ENCODE assay signal across 18 cellular contexts in genomic region chr2:238422285-238422684, GRCh38. TPM values are rescaled to one million over a fixed set of nuclear protein-coding genes. Genes with fewer than 3 reads are reported as not detected.
DNase-seq lines count a peak whose midpoint lies in the region; ATAC-seq and TF ChIP-seq lines count a peak whose summit lies in the region.
"Had no signal": no experiment of that assay in that cellular context is flagged by ENCODE, and none has a peak within 500 bp of the region (broad histone marks: within the 10 kb centered on the region; RNA-seq: fewer than 3 reads in every experiment).

No MANE protein-coding gene starts in this region.

- no peak for DNase-seq in activated CD8-positive, alpha-beta T cell treated with anti-CD3 and anti-CD28 coated beads, Interleukin-2, amount 10 ng/mL, durations not matched to agents 7 days and 5 days
- no peak for DNase-seq in activated CD8-positive, alpha-beta T cell treated with anti-CD3 and anti-CD28 coated beads for 36 hours
- DNase-seq in WTC11 (ENCODE audit: low spot score) (no peak), globus pallidus (ENCODE audit: low spot score) (no peak)
- DNase-seq: CD4-positive, alpha-beta memory T cell; DMS79 treated with DMSO at 0.1 percent for 48 hours; KG1; NCI-H1417 treated with DMSO at 0.1 percent for 48 hours; NCI-H2029 treated with DMSO at 0.1 percent for 48 hours; NCI-H2171 treated with DMSO at 0.1 percent for 48 hours; NCI-H748 treated with DMSO at 0.1 percent for 48 hours; PC-3 had no signal

- peaks cover 17% of the 10 kb centered on the region for H3K4me1 Mint-ChIP-seq in activated CD8-positive, alpha-beta T cell treated with anti-CD3 and anti-CD28 coated beads, Interleukin-2, amount 10 ng/mL, durations not matched to agents 7 days and 5 days (ENCODE audit: low read depth)
- peaks cover 4% of the 10 kb centered on the region for H3K4me1 Mint-ChIP-seq in activated CD8-positive, alpha-beta T cell treated with anti-CD3 and anti-CD28 coated beads for 36 hours (ENCODE audit: low read depth)
- peaks cover 30% of the 10 kb centered on the region for H3K4me1 Mint-ChIP-seq in WTC11
- peaks cover 61% of the 10 kb centered on the region for H3K4me1 Mint-ChIP-seq in nephron

- intact Hi-C loops in activated CD8-positive, alpha-beta T cell treated with anti-CD3 and anti-CD28 coated beads for 36 hours (cut with micrococcal nuclease) = loop anchor here (10.0 kb wide), 1 partner anchor 47 kb away; no protein-coding TSS in a partner anchor

- CTCF ChIA-PET in activated CD8-positive, alpha-beta T cell treated with anti-CD3 and anti-CD28 coated beads, Interleukin-2, amount 10 ng/mL, durations not matched to agents 7 days and 5 days (lab: Charles Lee) = no interaction called here
- CTCF ChIA-PET in activated CD8-positive, alpha-beta T cell treated with anti-CD3 and anti-CD28 coated beads for 36 hours (lab: Charles Lee) = no interaction called here
- CTCF ChIA-PET in WTC11 (lab: Charles Lee) = interaction anchor here (2.0 kb wide), 1 partner anchor 54 kb away, joined by 10 read pairs; no protein-coding TSS in a partner anchor

- no peak for ATAC-seq in activated CD8-positive, alpha-beta T cell treated with anti-CD3 and anti-CD28 coated beads, Interleukin-2, amount 10 ng/mL, durations not matched to agents 7 days and 5 days
- no peak for ATAC-seq in activated CD8-positive, alpha-beta T cell treated with anti-CD3 and anti-CD28 coated beads for 36 hours
- ATAC-seq in WTC11 (no peak), GM18511 (IDR thresholded peaks at IDR 0.05; ENCODE audit: unreplicated experiment) (no peak), GM19351 (IDR thresholded peaks at IDR 0.05; ENCODE audit: unreplicated experiment) (no peak), HG02588 (IDR thresholded peaks at IDR 0.05; ENCODE audit: unreplicated experiment) (no peak)
- ATAC-seq: PC-3 had no signal

- H3K27ac Mint-ChIP-seq in activated CD8-positive, alpha-beta T cell treated with anti-CD3 and anti-CD28 coated beads, Interleukin-2, amount 10 ng/mL, durations not matched to agents 7 days and 5 days = peak overlapping the region; percentile 39
- H3K27ac Mint-ChIP-seq in activated CD8-positive, alpha-beta T cell treated with anti-CD3 and anti-CD28 coated beads for 36 hours = no peak overlapping the region
- 0 out of 2 replicates have a peak overlapping the region, but pooled peaks have one; percentile 40 for H3K27ac Mint-ChIP-seq in WTC11
- H3K27ac Mint-ChIP-seq in nephron = peak overlapping the region in 2 of 3 experiments; percentile 92 to 95
- H3K27ac Mint-ChIP-seq: B cell; CD4-positive, alpha-beta memory T cell; GM23338 had no signal

- POLR2A ChIA-PET in activated CD8-positive, alpha-beta T cell treated with anti-CD3 and anti-CD28 coated beads, Interleukin-2, amount 10 ng/mL, durations not matched to agents 7 days and 5 days (lab: Charles Lee) = no interaction called here
- POLR2A ChIA-PET in activated CD8-positive, alpha-beta T cell treated with anti-CD3 and anti-CD28 coated beads for 36 hours (lab: Charles Lee) = no interaction called here
- POLR2A ChIA-PET in WTC11 (lab: Charles Lee) = no interaction called here

- H3K9me3 Mint-ChIP-seq in activated CD8-positive, alpha-beta T cell treated with anti-CD3 and anti-CD28 coated beads, Interleukin-2, amount 10 ng/mL, durations not matched to agents 7 days and 5 days (ENCODE audit: insufficient read depth) = no peaks in the 10 kb centered on the region
- no peaks in the 10 kb centered on the region for H3K9me3 Mint-ChIP-seq in activated CD8-positive, alpha-beta T cell treated with anti-CD3 and anti-CD28 coated beads for 36 hours
- H3K9me3 Mint-ChIP-seq in WTC11 (no peaks in the 10 kb centered on the region), nephron (no peaks in the 10 kb centered on the region)

- peaks cover under 1% of the 10 kb centered on the region for H3K36me3 Mint-ChIP-seq in activated CD8-positive, alpha-beta T cell treated with anti-CD3 and anti-CD28 coated beads, Interleukin-2, amount 10 ng/mL, durations not matched to agents 7 days and 5 days (ENCODE audit: low read depth)
- H3K36me3 Mint-ChIP-seq in activated CD8-positive, alpha-beta T cell treated with anti-CD3 and anti-CD28 coated beads for 36 hours (ENCODE audit: low read depth) = no peaks in the 10 kb centered on the region
- H3K36me3 Mint-ChIP-seq in WTC11 (no peaks in the 10 kb centered on the region), nephron (ENCODE audit: low read depth) (no peaks in the 10 kb centered on the region)

- no peak overlapping the region for H3K4me3 Mint-ChIP-seq in activated CD8-positive, alpha-beta T cell treated with anti-CD3 and anti-CD28 coated beads, Interleukin-2, amount 10 ng/mL, durations not matched to agents 7 days and 5 days
- no peak overlapping the region for H3K4me3 Mint-ChIP-seq in activated CD8-positive, alpha-beta T cell treated with anti-CD3 and anti-CD28 coated beads for 36 hours
- H3K4me3 Mint-ChIP-seq in WTC11 = no peak overlapping the region
- peak overlapping the region in 2 of 3 experiments; percentile 19 to 44 for H3K4me3 Mint-ChIP-seq in nephron
- H3K4me3 Mint-ChIP-seq: B cell, GM23338 had no signal

- no peaks in the 10 kb centered on the region for H3K27me3 Mint-ChIP-seq in activated CD8-positive, alpha-beta T cell treated with anti-CD3 and anti-CD28 coated beads, Interleukin-2, amount 10 ng/mL, durations not matched to agents 7 days and 5 days (ENCODE audit: low read depth)
- no peaks in the 10 kb centered on the region for H3K27me3 Mint-ChIP-seq in activated CD8-positive, alpha-beta T cell treated with anti-CD3 and anti-CD28 coated beads for 36 hours
- H3K27me3 Mint-ChIP-seq in WTC11 (ENCODE audit: low read depth) (no peaks in the 10 kb centered on the region), nephron (ENCODE audit: low read depth) (no peaks in the 10 kb centered on the region)
- H3K27me3 Mint-ChIP-seq: B cell; CD4-positive, alpha-beta memory T cell had no signal

- no peak for TF ChIP-seq CTCF in activated CD8-positive, alpha-beta T cell treated with anti-CD3 and anti-CD28 coated beads for 36 hours (IDR thresholded peaks at IDR 0.05)
- no peak for TF ChIP-seq CTCF in WTC11 (IDR thresholded peaks at IDR 0.05)
- no peak for TF ChIP-seq CTCF in nephron (IDR thresholded peaks at IDR 0.05; ENCODE audit: unreplicated experiment in 3 of 3)

TF ChIP-seq in WTC11, 78 proteins besides CTCF, POLR2A, EP300 and RAD21:
- TF ChIP-seq EMX1 (CRISPR knock-in tag; IDR thresholded peaks at IDR 0.05) (no peak), ZNF416 (CRISPR knock-in tag; IDR thresholded peaks at IDR 0.05) (no peak), ZNF396 (CRISPR knock-in tag; IDR thresholded peaks at IDR 0.05; ENCODE audit: borderline replicate concordance) (no peak), NR1H2 (CRISPR knock-in tag; IDR thresholded peaks at IDR 0.05) (no peak), GABPB1 (CRISPR knock-in tag; IDR thresholded peaks at IDR 0.05) (no peak), IRF2 (CRISPR knock-in tag; IDR thresholded peaks at IDR 0.05; ENCODE audit: borderline replicate concordance, low read depth) (no peak), SMAD3 (CRISPR knock-in tag; IDR thresholded peaks at IDR 0.05; ENCODE audit: borderline replicate concordance) (no peak), NR2C2 (CRISPR knock-in tag; IDR thresholded peaks at IDR 0.05) (no peak), MLX (CRISPR knock-in tag; IDR thresholded peaks at IDR 0.05) (no peak)
- TF ChIP-seq, protein P1, sequence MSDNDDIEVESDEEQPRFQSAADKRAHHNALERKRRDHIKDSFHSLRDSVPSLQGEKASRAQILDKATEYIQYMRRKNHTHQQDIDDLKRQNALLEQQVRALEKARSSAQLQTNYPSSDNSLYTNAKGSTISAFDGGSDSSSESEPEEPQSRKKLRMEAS (CRISPR knock-in tag; IDR thresholded peaks at IDR 0.05) = no peak
- TF ChIP-seq, protein P2, sequence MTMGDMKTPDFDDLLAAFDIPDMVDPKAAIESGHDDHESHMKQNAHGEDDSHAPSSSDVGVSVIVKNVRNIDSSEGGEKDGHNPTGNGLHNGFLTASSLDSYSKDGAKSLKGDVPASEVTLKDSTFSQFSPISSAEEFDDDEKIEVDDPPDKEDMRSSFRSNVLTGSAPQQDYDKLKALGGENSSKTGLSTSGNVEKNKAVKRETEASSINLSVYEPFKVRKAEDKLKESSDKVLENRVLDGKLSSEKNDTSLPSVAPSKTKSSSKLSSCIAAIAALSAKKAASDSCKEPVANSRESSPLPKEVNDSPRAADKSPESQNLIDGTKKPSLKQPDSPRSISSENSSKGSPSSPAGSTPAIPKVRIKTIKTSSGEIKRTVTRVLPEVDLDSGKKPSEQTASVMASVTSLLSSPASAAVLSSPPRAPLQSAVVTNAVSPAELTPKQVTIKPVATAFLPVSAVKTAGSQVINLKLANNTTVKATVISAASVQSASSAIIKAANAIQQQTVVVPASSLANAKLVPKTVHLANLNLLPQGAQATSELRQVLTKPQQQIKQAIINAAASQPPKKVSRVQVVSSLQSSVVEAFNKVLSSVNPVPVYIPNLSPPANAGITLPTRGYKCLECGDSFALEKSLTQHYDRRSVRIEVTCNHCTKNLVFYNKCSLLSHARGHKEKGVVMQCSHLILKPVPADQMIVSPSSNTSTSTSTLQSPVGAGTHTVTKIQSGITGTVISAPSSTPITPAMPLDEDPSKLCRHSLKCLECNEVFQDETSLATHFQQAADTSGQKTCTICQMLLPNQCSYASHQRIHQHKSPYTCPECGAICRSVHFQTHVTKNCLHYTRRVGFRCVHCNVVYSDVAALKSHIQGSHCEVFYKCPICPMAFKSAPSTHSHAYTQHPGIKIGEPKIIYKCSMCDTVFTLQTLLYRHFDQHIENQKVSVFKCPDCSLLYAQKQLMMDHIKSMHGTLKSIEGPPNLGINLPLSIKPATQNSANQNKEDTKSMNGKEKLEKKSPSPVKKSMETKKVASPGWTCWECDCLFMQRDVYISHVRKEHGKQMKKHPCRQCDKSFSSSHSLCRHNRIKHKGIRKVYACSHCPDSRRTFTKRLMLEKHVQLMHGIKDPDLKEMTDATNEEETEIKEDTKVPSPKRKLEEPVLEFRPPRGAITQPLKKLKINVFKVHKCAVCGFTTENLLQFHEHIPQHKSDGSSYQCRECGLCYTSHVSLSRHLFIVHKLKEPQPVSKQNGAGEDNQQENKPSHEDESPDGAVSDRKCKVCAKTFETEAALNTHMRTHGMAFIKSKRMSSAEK (CRISPR knock-in tag; IDR thresholded peaks at IDR 0.05; ENCODE audit: borderline replicate concordance) = no peak
TF ChIP-seq in WTC11: peak in this region for 0.

RNA-seq across cellular contexts. Expression of gene ASB1, which starts 4.4 kb away (rescaled TPM):
- total RNA-seq in activated CD8-positive, alpha-beta T cell treated with anti-CD3 and anti-CD28 coated beads, Interleukin-2, amount 10 ng/mL, durations not matched to agents 7 days and 5 days = 10 to 100 TPM; 27.9 to 31.0 TPM
- total RNA-seq in activated CD8-positive, alpha-beta T cell treated with anti-CD3 and anti-CD28 coated beads for 36 hours = 10 to 100 TPM; 39.8 to 48.1 TPM
- 36.2 to 43.9 TPM (median 39.1 TPM) in 3 replicates for total RNA-seq in WTC11 (2021)

Comparison
In these comparisons a context has a peak if more than half of its experiments do, and no peak if none do; other contexts are left out.
1. H3K4me3 Mint-ChIP-seq: peak in nephron (2 of 3); none in activated CD8-positive, alpha-beta T cell treated with anti-CD3 and anti-CD28 coated beads, Interleukin-2, amount 10 ng/mL, durations not matched to agents 7 days and 5 days (single experiment), activated CD8-positive, alpha-beta T cell treated with anti-CD3 and anti-CD28 coated beads for 36 hours (single experiment) and WTC11 (single experiment).